ENCODE assay signal across 10 cellular contexts in the genomic region with DNA sequence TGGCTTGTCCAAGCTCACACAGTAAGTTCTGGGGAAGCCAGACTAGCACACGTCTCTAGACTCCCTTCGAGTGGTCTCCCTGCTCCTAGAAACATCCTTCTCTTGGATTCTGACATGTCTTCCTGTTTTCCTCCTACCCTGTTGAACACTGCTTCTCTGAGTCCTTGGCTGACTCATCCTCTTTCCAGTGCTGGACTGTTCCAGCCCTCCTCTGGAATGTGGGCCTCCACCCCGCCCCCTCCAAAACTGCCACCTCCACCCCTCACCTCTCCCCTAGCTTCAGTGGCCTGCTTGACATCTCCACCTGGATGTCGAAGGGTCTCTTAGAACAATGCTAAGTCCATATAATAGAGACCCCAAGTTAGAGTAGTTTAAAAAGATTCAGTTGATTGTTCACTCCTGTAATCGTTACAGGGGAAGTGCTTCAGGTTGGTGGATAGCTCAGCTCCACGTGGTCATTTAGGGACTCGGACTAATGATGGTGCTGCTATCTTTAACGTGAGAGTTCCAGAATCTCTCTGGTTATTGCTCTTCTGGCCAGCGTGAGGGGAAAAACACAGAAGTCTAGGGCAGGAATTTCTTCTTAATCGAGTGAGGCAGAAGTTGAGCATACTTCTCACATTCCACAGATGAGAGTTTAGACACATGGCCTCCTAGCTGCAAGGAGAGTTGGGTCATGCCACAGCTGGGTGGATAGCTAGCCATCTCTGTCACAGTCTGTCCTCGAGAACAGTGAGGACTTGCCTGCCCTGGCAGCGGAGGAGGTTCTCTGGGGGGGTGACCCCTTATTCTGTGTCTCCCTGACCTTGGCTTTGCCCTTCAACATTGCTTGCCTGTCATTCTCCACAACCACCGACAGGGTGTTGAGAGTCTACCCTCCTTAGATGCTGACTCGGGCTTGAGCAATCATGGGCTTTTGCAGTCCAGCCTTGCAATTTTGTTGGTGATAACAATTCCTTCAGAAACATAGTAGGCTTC. TPM values are rescaled to one million over a fixed set of nuclear protein-coding genes. Genes with fewer than 3 reads are reported as not detected.
A peak's percentile ranks its signal among the peaks of the same experiment; 100 is the strongest.
DNase-seq lines count a peak whose midpoint lies in the region; ATAC-seq, FAIRE-seq and TF ChIP-seq lines count a peak whose summit lies in the region.
"Had no signal": no experiment of that assay in that cellular context is flagged by ENCODE, and none has a peak within 500 bp of the region (broad histone marks: within the 10 kb centered on the region; RNA-seq: fewer than 3 reads in every experiment).

No MANE protein-coding gene starts in this region.

- no peaks in the 10 kb centered on the region for H3K36me3 Mint-ChIP-seq in progenitor cell of endocrine pancreas (ENCODE audit: insufficient read depth)
- no peaks in the 10 kb centered on the region for H3K36me3 Mint-ChIP-seq in natural killer cell treated with Interleukin-12 subunit alpha and Interleukin-12 subunit beta and Interleukin-15 and Interleukin-18, amount 100 ng/mL, for 72 hours
- H3K36me3 Mint-ChIP-seq: activated naive CD4-positive, alpha-beta T cell treated with anti-CD3 and anti-CD28 coated beads, Interleukin-2, amount 50 U/mL, for 24 hours had no signal

- H3K4me1 ChIP-seq in PC-9 (replicated peaks; ENCODE audit: insufficient read depth) (peaks cover 12% of the 10 kb centered on the region), esophagus squamous epithelium (peaks cover 3 to 22% (median 17%) of the 10 kb centered on the region in 3 donors)

- H3K27me3 Mint-ChIP-seq in progenitor cell of endocrine pancreas, result peaks cover 57% of the 10 kb centered on the region
- H3K27me3 Mint-ChIP-seq in natural killer cell treated with Interleukin-12 subunit alpha and Interleukin-12 subunit beta and Interleukin-15 and Interleukin-18, amount 100 ng/mL, for 72 hours, result peaks cover 25% of the 10 kb centered on the region in 2 donors

- no peak overlapping the region for H3K27ac Mint-ChIP-seq in progenitor cell of endocrine pancreas
- peak overlapping the region in 1 of 2 donors; percentile 37 for H3K27ac Mint-ChIP-seq in natural killer cell treated with Interleukin-12 subunit alpha and Interleukin-12 subunit beta and Interleukin-15 and Interleukin-18, amount 100 ng/mL, for 72 hours
- H3K27ac Mint-ChIP-seq: activated naive CD4-positive, alpha-beta T cell treated with anti-CD3 and anti-CD28 coated beads, Interleukin-2, amount 50 U/mL, for 24 hours had no signal

- TF ChIP-seq CTCF in PC-9 (conservative IDR thresholded peaks at IDR 0.05) (peak; percentile 23; the same call in 1 of the 2 replicates), esophagus squamous epithelium (IDR thresholded peaks at IDR 0.05) (peak in 1 of 6 experiments; percentile 36), progenitor cell of endocrine pancreas (IDR thresholded peaks at IDR 0.05; ENCODE audit: unreplicated experiment) (peak; percentile 12)

- no peaks in the 10 kb centered on the region for H4K20me1 ChIP-seq in PC-9 (ENCODE audit: insufficient read depth)

- POLR2A ChIA-PET in PC-9 (lab: Charles Lee; ENCODE audit: unreplicated experiment), result interaction anchor here (0.6 kb wide), 2 partner anchors 26 to 51 kb away, joined by 4 to 11 read pairs; no protein-coding TSS in a partner anchor

- no peaks in the 10 kb centered on the region for H3K9me3 Mint-ChIP-seq in progenitor cell of endocrine pancreas (ENCODE audit: low read depth)
- no peaks in the 10 kb centered on the region for H3K9me3 Mint-ChIP-seq in natural killer cell treated with Interleukin-12 subunit alpha and Interleukin-12 subunit beta and Interleukin-15 and Interleukin-18, amount 100 ng/mL, for 72 hours
- H3K9me3 Mint-ChIP-seq: activated naive CD4-positive, alpha-beta T cell treated with anti-CD3 and anti-CD28 coated beads, Interleukin-2, amount 50 U/mL, for 24 hours had no signal

- ATAC-seq in stimulated activated naive CD8-positive, alpha-beta T cell treated with anti-CD3 and anti-CD28 coated beads, Interleukin-15, Interleukin-2, amounts not matched to agents 100 U/mL and 50 U/mL, for 24 hours, result no peak
- ATAC-seq in HG03354 (IDR thresholded peaks at IDR 0.05; ENCODE audit: poor library complexity, severe bottlenecking, unreplicated experiment), result no peak
- ATAC-seq in natural killer cell treated with Interleukin-12 subunit alpha and Interleukin-12 subunit beta and Interleukin-15 and Interleukin-18, amount 100 ng/mL, for 72 hours, result no peak

- BruUV-seq in PC-9 (replicated peaks; lab: Mats Ljungman, UMichigan), result no TSS peak

- no peak overlapping the region for H3K4me3 Mint-ChIP-seq in progenitor cell of endocrine pancreas (ENCODE audit: low read depth)
- H3K4me3 Mint-ChIP-seq in natural killer cell treated with Interleukin-12 subunit alpha and Interleukin-12 subunit beta and Interleukin-15 and Interleukin-18, amount 100 ng/mL, for 72 hours, result no peak overlapping the region
- H3K4me3 Mint-ChIP-seq: activated naive CD4-positive, alpha-beta T cell treated with anti-CD3 and anti-CD28 coated beads, Interleukin-2, amount 50 U/mL, for 24 hours had no signal

- DNase-seq in EH (ENCODE audit: low read depth) (peak; percentile 80), PC-9 (peak; percentile 44 to 65), esophagus squamous epithelium (lab: John Stamatoyannopoulos, UW) (no peak), progenitor cell of endocrine pancreas (ENCODE audit: low spot score, unreplicated experiment) (no peak), frontal cortex (ENCODE audit: low spot score in 2 of 2) (no peak)
- DNase-seq in stimulated activated naive CD8-positive, alpha-beta T cell treated with anti-CD3 and anti-CD28 coated beads, Interleukin-15, Interleukin-2, amounts not matched to agents 100 U/mL and 50 U/mL, for 24 hours, result no peak
- no peak for DNase-seq in natural killer cell treated with Interleukin-12 subunit alpha and Interleukin-12 subunit beta and Interleukin-15 and Interleukin-18, amount 100 ng/mL, for 72 hours (ENCODE audit: low spot score)
- DNase-seq: stimulated activated CD4-positive, alpha-beta T cell treated with anti-CD3 and anti-CD28 coated beads, Interleukin-1b, Interleukin-23, amount 100 ng/mL, for 48 hours had no signal

- CTCF ChIA-PET in PC-9 (lab: Charles Lee), result interaction anchor here (1.0 kb wide), 1 partner anchor 16 kb away, joined by 3 read pairs; no protein-coding TSS in a partner anchor

- peaks cover 3% of the 10 kb centered on the region for H3K4me1 Mint-ChIP-seq in progenitor cell of endocrine pancreas (ENCODE audit: low read depth)
- peaks cover 6 to 8% of the 10 kb centered on the region in 2 donors for H3K4me1 Mint-ChIP-seq in natural killer cell treated with Interleukin-12 subunit alpha and Interleukin-12 subunit beta and Interleukin-15 and Interleukin-18, amount 100 ng/mL, for 72 hours (ENCODE audit: low read depth in 2 of 2)

- peak overlapping the region; percentile 35 for H3K4me2 ChIP-seq in PC-9

- H3K9me2 ChIP-seq in PC-9 (ENCODE audit: insufficient read depth), result no peaks in the 10 kb centered on the region

- H3K9me3 ChIP-seq in PC-9 (ENCODE audit: insufficient read depth, low read depth) (no peaks in the 10 kb centered on the region), esophagus squamous epithelium (no peaks in the 10 kb centered on the region)

- TF ChIP-seq POLR2A in esophagus squamous epithelium (IDR thresholded peaks at IDR 0.05), result no peak

- H3F3A ChIP-seq in PC-9 (ENCODE audit: insufficient read depth, low read depth), result no peaks in the 10 kb centered on the region; the same call in 1 of the 2 replicates

- H3K79me2 ChIP-seq in PC-9 (ENCODE audit: low read depth), result no peaks in the 10 kb centered on the region

- no peaks in the 10 kb centered on the region for H3K36me3 ChIP-seq in PC-9 (ENCODE audit: low read depth)
- H3K36me3 ChIP-seq in esophagus squamous epithelium, result no peaks in the 10 kb centered on the region

- H3K27me3 ChIP-seq in PC-9 (ENCODE audit: insufficient read depth, low read depth), result peaks cover 18% of the 10 kb centered on the region
- H3K27me3 ChIP-seq in esophagus squamous epithelium, result peaks cover 0 to 47% (median 2%) of the 10 kb centered on the region in 4 donors

- H3K4me3 ChIP-seq in PC-9 (no peak overlapping the region), esophagus squamous epithelium (no peak overlapping the region)

- WGBS in esophagus squamous epithelium, 2 donors, result 59 to 67% methylated on average over 10 to 11 of the region's 14 CpGs

- FAIRE-seq in frontal cortex (lab: Jason Lieb, UNC), result no peak

- intact Hi-C loops in PC-9 (cut with micrococcal nuclease; ENCODE audit: unreplicated experiment) (no loop called here), esophagus squamous epithelium (cut with DNase I) (no loop called here)

- H3K27ac ChIP-seq in PC-9 (no peak overlapping the region), esophagus squamous epithelium (peak overlapping the region in 3 of 4 donors; percentile 6 to 69 (median 11))

- no peak overlapping the region for H2AFZ ChIP-seq in PC-9

RNA-seq across cellular contexts. Expression of gene C11orf96, which starts 4.7 kb away (rescaled TPM):
- not detected in 2 replicates for total RNA-seq in PC-9 (2021)
- 10 to 100 TPM in 2 of 4 donors, 1 to 10 TPM in 2; 4.7 to 33.6 (median 16.0) TPM for total RNA-seq in esophagus squamous epithelium
- total RNA-seq in progenitor cell of endocrine pancreas, result 0.38 and 0.47 TPM in 2 replicates
- 1 to 10 TPM; 1.4 to 7.3 TPM for total RNA-seq in natural killer cell treated with Interleukin-12 subunit alpha and Interleukin-12 subunit beta and Interleukin-15 and Interleukin-18, amount 100 ng/mL, for 72 hours
- total RNA-seq in frontal cortex, result 15.5 TPM

RNA-seq across cellular contexts. Expression of gene ALKBH3, which starts 57.1 kb away (rescaled TPM):
- total RNA-seq in PC-9 (2021) (47.3 and 60.7 TPM in 2 replicates), esophagus squamous epithelium (10 to 100 TPM; 25.6 to 41.2 (median 30.7) TPM), progenitor cell of endocrine pancreas (19.8 and 22.0 TPM in 2 replicates), frontal cortex (16.7 TPM)
- total RNA-seq in natural killer cell treated with Interleukin-12 subunit alpha and Interleukin-12 subunit beta and Interleukin-15 and Interleukin-18, amount 100 ng/mL, for 72 hours, result 10 to 100 TPM; 38.7 to 53.7 TPM

Comparison
In these comparisons a context has a peak if more than half of its experiments do, and no peak if none do; other contexts are left out.
1. DNase-seq: peak in EH (single experiment) and PC-9 (2 of 2); none in esophagus squamous epithelium (single experiment), progenitor cell of endocrine pancreas (single experiment), stimulated activated naive CD8-positive, alpha-beta T cell treated with anti-CD3 and anti-CD28 coated beads, Interleukin-15, Interleukin-2, amounts not matched to agents 100 U/mL and 50 U/mL, for 24 hours (single experiment), natural killer cell treated with Interleukin-12 subunit alpha and Interleukin-12 subunit beta and Interleukin-15 and Interleukin-18, amount 100 ng/mL, for 72 hours (single experiment) and frontal cortex (0 of 2).